ENCODE assay signal across 16 cellular contexts in genomic region chr20:34772437-34772836, GRCh38. TPM values are rescaled to one million over a fixed set of nuclear protein-coding genes. Genes with fewer than 3 reads are reported as not detected.
A peak's percentile ranks its signal among the peaks of the same experiment; 100 is the strongest.
DNase-seq lines count a peak whose midpoint lies in the region; ATAC-seq and TF ChIP-seq lines count a peak whose summit lies in the region.
"Had no signal": no experiment of that assay in that cellular context is flagged by ENCODE, and none has a peak within 500 bp of the region (broad histone marks: within the 10 kb centered on the region; RNA-seq: fewer than 3 reads in every experiment).

No MANE protein-coding gene starts in this region.

- no peak for ATAC-seq in GM19351 (IDR thresholded peaks at IDR 0.05; ENCODE audit: unreplicated experiment)
- no peak for ATAC-seq in HG03025 (IDR thresholded peaks at IDR 0.05; ENCODE audit: low FRiP score, unreplicated experiment)
- ATAC-seq: HCT116 had no signal

- H3K27me3 ChIP-seq in mesenchymal stem cell (ENCODE audit: control insufficient read depth in 1 of 2, insufficient read depth in 1 of 2, low read length in 2 of 2) = no peaks in the 10 kb centered on the region
- H3K27me3 ChIP-seq: BLaER1 treated with 17β-estradiol and CSF1 and Interleukin-3, amounts not matched to agents 10 nM and 100 nM had no signal

- peak overlapping the region; percentile 77 for H2AK5ac ChIP-seq in mesenchymal stem cell (ENCODE audit: low read length, severe bottlenecking)

- H3K4me2 ChIP-seq in mesenchymal stem cell (ENCODE audit: low read length, poor library complexity, severe bottlenecking) = no peak overlapping the region

- H2BK12ac ChIP-seq in mesenchymal stem cell (ENCODE audit: low read length in 2 of 2) = no peak overlapping the region

- H3K4me1 Mint-ChIP-seq in type B pancreatic cell (ENCODE audit: unreplicated experiment) = peaks cover 4% of the 10 kb centered on the region

- peak overlapping the region; percentile 45 for H3K27ac Mint-ChIP-seq in type B pancreatic cell

- H3K79me1 ChIP-seq in mesenchymal stem cell (replicated peaks; ENCODE audit: low read length, poor library complexity, severe bottlenecking) = peaks cover 25% of the 10 kb centered on the region

- H2BK5ac ChIP-seq in mesenchymal stem cell (ENCODE audit: low read depth, low read length, poor library complexity, severe bottlenecking) = no peak overlapping the region

- no peak overlapping the region for H2BK120ac ChIP-seq in mesenchymal stem cell (ENCODE audit: low read depth, low read length)

- H3K27ac ChIP-seq in VCaP = peak overlapping the region; percentile 32
- H3K27ac ChIP-seq in mesenchymal stem cell (ENCODE audit: low read length, poor library complexity, severe bottlenecking) = no peak overlapping the region

- no peak overlapping the region for H3K4me3 Mint-ChIP-seq in type B pancreatic cell
- H3K4me3 Mint-ChIP-seq: CD4-positive, CD25-positive, alpha-beta regulatory T cell had no signal

- H2BK15ac ChIP-seq in mesenchymal stem cell (ENCODE audit: low read depth, poor library complexity, severe bottlenecking) = no peak overlapping the region

- H2AFZ ChIP-seq in mesenchymal stem cell (ENCODE audit: low read depth, low read length) = no peak overlapping the region

- H3K14ac ChIP-seq in mesenchymal stem cell (ENCODE audit: low read length in 2 of 2) = no peak overlapping the region

- H3K9ac ChIP-seq in mesenchymal stem cell (ENCODE audit: low read length) = no peak overlapping the region

- WGBS in mesenchymal stem cell = 100% methylated on average over 1 of the region's 3 CpGs

- no peak overlapping the region for H3K18ac ChIP-seq in mesenchymal stem cell (ENCODE audit: low read depth in 1 of 2, low read length in 2 of 2)

- H3K4me1 ChIP-seq in mesenchymal stem cell (ENCODE audit: control insufficient read depth, insufficient read depth, low read depth, low read length) = peaks cover 12% of the 10 kb centered on the region

- peaks cover 34% of the 10 kb centered on the region for H3K36me3 Mint-ChIP-seq in type B pancreatic cell

- no peaks in the 10 kb centered on the region for H3K27me3 Mint-ChIP-seq in type B pancreatic cell
- H3K27me3 Mint-ChIP-seq: CD4-positive, CD25-positive, alpha-beta regulatory T cell had no signal

- H3K4me3 ChIP-seq in mesenchymal stem cell (ENCODE audit: insufficient read depth in 1 of 2, low read depth in 1 of 2, low read length in 2 of 2) = no peak overlapping the region
- H3K4me3 ChIP-seq: BLaER1 treated with 17β-estradiol and CSF1 and Interleukin-3, amounts not matched to agents 10 nM and 100 nM had no signal

- TF ChIP-seq CTCF in VCaP (conservative IDR thresholded peaks at IDR 0.05) (no peak), type B pancreatic cell (conservative IDR thresholded peaks at IDR 0.05) (no peak)

- no peak overlapping the region for H3K4ac ChIP-seq in mesenchymal stem cell (ENCODE audit: low read depth in 1 of 2, low read length in 2 of 2)

- peaks cover 23 to 62% of the 10 kb centered on the region in 2 experiments for H3K36me3 ChIP-seq in mesenchymal stem cell (ENCODE audit: control insufficient read depth in 1 of 2, insufficient read depth in 2 of 2, low read depth in 1 of 2, low read length in 2 of 2)

- H4K8ac ChIP-seq in mesenchymal stem cell (ENCODE audit: low read length) = no peak overlapping the region

- no peak overlapping the region for H3K23ac ChIP-seq in mesenchymal stem cell (ENCODE audit: low read length in 2 of 2)

- no peak overlapping the region for H4K91ac ChIP-seq in mesenchymal stem cell (ENCODE audit: low read length)

- no peaks in the 10 kb centered on the region for H3K9me3 Mint-ChIP-seq in type B pancreatic cell
- H3K9me3 Mint-ChIP-seq: CD4-positive, CD25-positive, alpha-beta regulatory T cell had no signal

- peak; percentile 8 for DNase-seq in NCI-H2029 (lab: John Stamatoyannopoulos, UW)
- DNase-seq in NCI-H2029 treated with DMSO at 0.1 percent for 48 hours (lab: John Stamatoyannopoulos, UW) = no peak
- DNase-seq in mesenchymal stem cell = no peak
- DNase-seq in type B pancreatic cell (ENCODE audit: extremely low spot score, unreplicated experiment) = no peak
- no peak for DNase-seq in stimulated activated CD4-positive, alpha-beta T cell treated with anti-CD3 and anti-CD28 coated beads, Interleukin-4, amount 100 ng/mL, for 24 hours
- DNase-seq: 8988T; CD4-positive, CD25-positive, alpha-beta regulatory T cell; DMS153; DND-41; GDM1; IMR-90 had no signal

- H3K9me3 ChIP-seq in mesenchymal stem cell (ENCODE audit: control insufficient read depth, low read length) = no peaks in the 10 kb centered on the region
- H3K9me3 ChIP-seq: BLaER1 treated with 17β-estradiol and CSF1 and Interleukin-3, amounts not matched to agents 10 nM and 100 nM had no signal

RNA-seq across cellular contexts. Expression of gene NCOA6, which starts 53.0 kb away (rescaled TPM):
- polyA plus RNA-seq in mesenchymal stem cell (2013, experiment 1 of 2) = 28.3 TPM
- polyA plus RNA-seq in mesenchymal stem cell (2013, experiment 2 of 2) = 25.6 TPM
- total RNA-seq in type B pancreatic cell (ENCODE audit: low replicate concordance) = 53.9 and 59.5 TPM in 2 replicates
